In the genomic region with DNA sequence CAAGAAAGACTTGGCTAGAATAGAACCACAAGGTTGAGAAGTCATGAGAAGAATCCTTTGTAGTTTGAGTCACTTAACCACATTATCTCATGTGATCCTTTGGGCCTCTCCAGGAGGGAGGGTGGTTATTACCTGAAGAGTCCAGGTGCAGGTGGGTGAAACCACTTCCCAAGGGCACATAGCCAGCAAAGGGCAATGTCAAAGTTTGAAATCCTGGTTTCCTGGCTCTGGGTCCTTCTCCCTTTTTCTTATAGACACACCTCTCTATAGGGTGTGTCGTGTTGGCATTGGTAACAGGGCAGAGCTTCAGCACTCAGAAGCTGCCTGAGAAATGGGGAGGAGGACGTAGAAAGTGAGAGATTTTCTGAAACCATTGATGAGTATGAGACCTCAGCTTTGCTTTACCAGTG, we compare ENCODE assay signal across 10 cellular contexts.
DNase-seq lines count a peak whose midpoint lies in the region; ATAC-seq and TF ChIP-seq lines count a peak whose summit lies in the region.
"Had no signal": no experiment of that assay in that cellular context is flagged by ENCODE, and none has a peak within 500 bp of the region (broad histone marks: within the 10 kb centered on the region; RNA-seq: fewer than 3 reads in every experiment).

No MANE protein-coding gene starts in this region.

- H3K36me3 Mint-ChIP-seq in activated CD8-positive, alpha-beta T cell treated with anti-CD3 and anti-CD28 coated beads, Interleukin-2, amount 10 ng/mL, durations not matched to agents 7 days and 5 days (ENCODE audit: low read depth): peaks cover 10% of the 10 kb centered on the region

- H3K9me3 Mint-ChIP-seq in activated CD8-positive, alpha-beta T cell treated with anti-CD3 and anti-CD28 coated beads, Interleukin-2, amount 10 ng/mL, durations not matched to agents 7 days and 5 days (ENCODE audit: insufficient read depth): no peaks in the 10 kb centered on the region

- H3K27me3 Mint-ChIP-seq in activated CD8-positive, alpha-beta T cell treated with anti-CD3 and anti-CD28 coated beads, Interleukin-2, amount 10 ng/mL, durations not matched to agents 7 days and 5 days (ENCODE audit: low read depth): no peaks in the 10 kb centered on the region

- H3K4me1 ChIP-seq in DND-41 (ENCODE audit: insufficient read depth, low read length): no peaks in the 10 kb centered on the region

- ATAC-seq in DND-41 (ENCODE audit: insufficient read depth, low read depth) (peak; percentile 31; the same call in 2 of the 3 replicates), GM19468 (IDR thresholded peaks at IDR 0.05; ENCODE audit: extremely low read depth, unreplicated experiment) (peak; percentile 35), HG03280 (IDR thresholded peaks at IDR 0.05; ENCODE audit: unreplicated experiment) (peak; percentile 86)
- ATAC-seq in activated CD8-positive, alpha-beta T cell treated with anti-CD3 and anti-CD28 coated beads, Interleukin-2, amount 10 ng/mL, durations not matched to agents 7 days and 5 days: peak; percentile 36

- no peak for TF ChIP-seq CTCF in DND-41 (IDR thresholded peaks at IDR 0.05; ENCODE audit: borderline replicate concordance, extremely low read depth, low read length, poor library complexity, severe bottlenecking)

- no peak overlapping the region for H3K9ac ChIP-seq in DND-41 (ENCODE audit: low read depth, low read length)

- H3K27ac ChIP-seq in DND-41 (ENCODE audit: low read length): no peak overlapping the region

- H3K79me2 ChIP-seq in DND-41 (ENCODE audit: insufficient read depth, low read length): no peaks in the 10 kb centered on the region

- H4K20me1 ChIP-seq in DND-41 (ENCODE audit: insufficient read depth, low read length): no peaks in the 10 kb centered on the region

- H2AFZ ChIP-seq in DND-41 (ENCODE audit: low read depth, low read length): no peak overlapping the region

- H3K27me3 ChIP-seq in DND-41 (ENCODE audit: insufficient read depth, low read length, poor library complexity): no peaks in the 10 kb centered on the region

- no peak overlapping the region for H3K27ac Mint-ChIP-seq in activated CD8-positive, alpha-beta T cell treated with anti-CD3 and anti-CD28 coated beads, Interleukin-2, amount 10 ng/mL, durations not matched to agents 7 days and 5 days

- CTCF ChIA-PET in activated CD8-positive, alpha-beta T cell treated with anti-CD3 and anti-CD28 coated beads, Interleukin-2, amount 10 ng/mL, durations not matched to agents 7 days and 5 days (lab: Charles Lee): interaction anchor here (2.3 kb wide), 1 partner anchor 274 kb away, joined by 9 read pairs; no protein-coding TSS in a partner anchor

- peaks cover 4% of the 10 kb centered on the region; the same call in 1 of the 2 replicates for H3K36me3 ChIP-seq in DND-41 (ENCODE audit: insufficient read depth, low read length)

- H3K4me3 ChIP-seq in DND-41 (ENCODE audit: low read depth in 1 of 2, low read length in 2 of 2): no peak overlapping the region

- DNase-seq in DND-41 (no peak), DMS114 treated with DMSO at 0.1 percent for 48 hours (lab: John Stamatoyannopoulos, UW; ENCODE audit: unreplicated experiment) (no peak), NCI-H2081 (lab: John Stamatoyannopoulos, UW) (no peak), hypothalamus (lab: John Stamatoyannopoulos, UW) (no peak)
- DNase-seq in activated CD8-positive, alpha-beta T cell treated with anti-CD3 and anti-CD28 coated beads, Interleukin-2, amount 10 ng/mL, durations not matched to agents 7 days and 5 days: no peak
- DNase-seq in activated CD4-positive, alpha-beta T cell treated with anti-CD3 and anti-CD28 coated beads for 1 hour: no peak
- DNase-seq: DMS 273 treated with DMSO at 0.1 percent for 48 hours, NCI-H146 had no signal

- no peak overlapping the region for H3K4me3 Mint-ChIP-seq in activated CD8-positive, alpha-beta T cell treated with anti-CD3 and anti-CD28 coated beads, Interleukin-2, amount 10 ng/mL, durations not matched to agents 7 days and 5 days

- no peaks in the 10 kb centered on the region for H3K9me3 ChIP-seq in DND-41 (ENCODE audit: insufficient read depth, low read length, severe bottlenecking)

- POLR2A ChIA-PET in activated CD8-positive, alpha-beta T cell treated with anti-CD3 and anti-CD28 coated beads, Interleukin-2, amount 10 ng/mL, durations not matched to agents 7 days and 5 days (lab: Charles Lee): no interaction called here

- H3K4me2 ChIP-seq in DND-41 (ENCODE audit: insufficient read depth, low read length): no peak overlapping the region

- peaks cover 21% of the 10 kb centered on the region for H3K4me1 Mint-ChIP-seq in activated CD8-positive, alpha-beta T cell treated with anti-CD3 and anti-CD28 coated beads, Interleukin-2, amount 10 ng/mL, durations not matched to agents 7 days and 5 days (ENCODE audit: low read depth)

Comparison
In these comparisons a context has a peak if more than half of its experiments do, and no peak if none do; other contexts are left out.
1. ATAC-seq: peak in every context shown above with its lines; median percentile 86 in HG03280; 36 in activated CD8-positive, alpha-beta T cell treated with anti-CD3 and anti-CD28 coated beads, Interleukin-2, amount 10 ng/mL, durations not matched to agents 7 days and 5 days; 35 in GM19468; 31 in DND-41.